Comparison of ENCODE assay signal across 10 cellular contexts in the genomic region with DNA sequence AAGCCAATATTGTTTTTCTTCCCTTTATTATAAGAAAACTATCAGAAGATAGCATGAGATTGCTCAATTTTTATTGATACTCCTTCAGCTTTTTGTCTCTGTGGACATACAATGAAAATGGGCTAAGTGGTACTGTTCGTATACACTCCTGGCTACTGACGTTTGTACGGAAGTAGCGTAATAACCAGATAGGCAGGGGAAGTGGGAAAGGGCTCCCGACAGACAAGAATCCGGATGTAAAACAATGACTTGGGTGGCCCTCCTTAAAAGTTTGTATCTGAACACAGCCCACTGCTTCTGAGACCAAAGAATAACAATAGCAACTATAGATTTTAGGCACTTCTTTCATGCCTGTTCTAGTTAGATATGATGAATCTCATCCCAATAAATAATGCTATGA.
"Had no signal": no experiment of that assay in that cellular context is flagged by ENCODE, and none has a peak within 500 bp of the region (broad histone marks: within the 10 kb centered on the region; RNA-seq: fewer than 3 reads in every experiment).

No MANE protein-coding gene starts in this region.

- FAIRE-seq: H1, H54 had no signal

- H3K4me3 ChIP-seq: GM23248, GM23338, HAP-1 had no signal

- H3K27ac ChIP-seq: GM23248 had no signal

- H3K9ac ChIP-seq: GM23248 had no signal

- H3K36me3 ChIP-seq: HAP-1 had no signal

- H2AFZ ChIP-seq: GM23248, GM23338 had no signal

- H3K4me1 ChIP-seq: HAP-1 had no signal

- H3K4me2 ChIP-seq: GM23338 had no signal

- DNase-seq: GM23248, GOT3, H7, H9, HCEC 1CT, HFFc6 had no signal

- H3K9me3 ChIP-seq: HAP-1 had no signal
